ENCODE assay signal across 1 cellular context in genomic region chr17:38870259-38871165, GRCh38.
A peak's percentile ranks its signal among the peaks of the same experiment; 100 is the strongest.
TF ChIP-seq lines count a peak whose summit lies in the region.

No MANE protein-coding gene starts in this region.

TF ChIP-seq in HEK293, 187 proteins besides CTCF, POLR2A, EP300 and RAD21 (continued from another document and continues in another):
- TF ChIP-seq ZNF280D (tag by site-specific recombination; IDR thresholded peaks at IDR 0.05) (no peak), ZSCAN30 (tag by site-specific recombination; IDR thresholded peaks at IDR 0.05) (0 out of 2 replicates have a peak, but pooled peaks have one; percentile 13), SCRT2 (tag by site-specific recombination; IDR thresholded peaks at IDR 0.05) (no peak), EGR2 (tag by site-specific recombination; IDR thresholded peaks at IDR 0.05; ENCODE audit: low read depth) (peak; percentile 25), ZNF677 (tag by site-specific recombination; IDR thresholded peaks at IDR 0.05) (no peak), REPIN1 (tag by site-specific recombination; IDR thresholded peaks at IDR 0.05; ENCODE audit: low read depth) (no peak), ZFP69B (tag by site-specific recombination; IDR thresholded peaks at IDR 0.05) (peak; percentile 37; the same call in 1 of the 2 replicates), ZNF24 (tag by site-specific recombination; IDR thresholded peaks at IDR 0.05) (0 out of 2 replicates have a peak, but pooled peaks have one; percentile 55), SP3 (tag by site-specific recombination; IDR thresholded peaks at IDR 0.05) (peak; percentile 78), HIC1 (tag by site-specific recombination; IDR thresholded peaks at IDR 0.05) (peak; percentile 6; the same call in 1 of the 2 replicates), ZBTB10 (tag by site-specific recombination; IDR thresholded peaks at IDR 0.05) (peak; percentile 85), ZBTB26 (tag by site-specific recombination; optimal IDR thresholded peaks at IDR 0.05) (peak; percentile 71), ZBTB11 (tag by site-specific recombination; conservative IDR thresholded peaks at IDR 0.05; ENCODE audit: low read depth) (peak; percentile 50), ZNF366 (tag by site-specific recombination; conservative IDR thresholded peaks at IDR 0.05) (peak; percentile 94), ZEB2 (tag by site-specific recombination; IDR thresholded peaks at IDR 0.05) (peak; percentile 22; the same call in 1 of the 2 replicates), ZFHX2 (tag by site-specific recombination; conservative IDR thresholded peaks at IDR 0.05) (peak; percentile 19), ZNF792 (tag by site-specific recombination; IDR thresholded peaks at IDR 0.05) (peak; percentile 53; the same call in 1 of the 2 replicates), KLF16 (tag by site-specific recombination; IDR thresholded peaks at IDR 0.05) (0 out of 2 replicates have a peak, but pooled peaks have one; percentile 64), ZNF2 (tag by site-specific recombination; IDR thresholded peaks at IDR 0.05) (peak; percentile 10), KLF7 (tag by site-specific recombination; IDR thresholded peaks at IDR 0.05; ENCODE audit: borderline replicate concordance) (0 out of 2 replicates have a peak, but pooled peaks have one; percentile 32), ZNF423 (tag by site-specific recombination; IDR thresholded peaks at IDR 0.05) (peak; percentile 77; the same call in 1 of the 2 replicates), ZNF10 (tag by site-specific recombination; IDR thresholded peaks at IDR 0.05) (0 out of 2 replicates have a peak, but pooled peaks have one; percentile 8), ZNF777 (tag by site-specific recombination; IDR thresholded peaks at IDR 0.05; ENCODE audit: borderline replicate concordance) (peak; percentile 55; the same call in 1 of the 2 replicates), ZNF645 (tag by site-specific recombination; IDR thresholded peaks at IDR 0.05) (0 out of 2 replicates have a peak, but pooled peaks have one; percentile 60), GLIS2 (tag by site-specific recombination; IDR thresholded peaks at IDR 0.05) (peak; percentile 85), WT1 (tag by site-specific recombination; IDR thresholded peaks at IDR 0.05) (peak; percentile 58; the same call in 1 of the 2 replicates), HOXD13 (CRISPR knock-in tag; IDR thresholded peaks at IDR 0.05; ENCODE audit: borderline replicate concordance) (0 out of 2 replicates have a peak, but pooled peaks have one; percentile 1), PRDM10 (tag by site-specific recombination; IDR thresholded peaks at IDR 0.05) (peak; percentile 97), ZNF335 (tag by site-specific recombination; conservative IDR thresholded peaks at IDR 0.05) (peak; percentile 4), ZNF341 (tag by site-specific recombination; IDR thresholded peaks at IDR 0.05; ENCODE audit: low read depth) (peak; percentile 55; the same call in 1 of the 2 replicates), PATZ1 (tag by site-specific recombination; IDR thresholded peaks at IDR 0.05) (peak; percentile 89), SP2 (tag by site-specific recombination; IDR thresholded peaks at IDR 0.05) (peak; percentile 80), KLF1 (tag by site-specific recombination; IDR thresholded peaks at IDR 0.05) (peak; percentile 34; the same call in 1 of the 2 replicates), OVOL3 (tag by site-specific recombination; IDR thresholded peaks at IDR 0.05) (no peak), ZIC2 (tag by site-specific recombination; IDR thresholded peaks at IDR 0.05) (peak; percentile 92), ZNF701 (tag by site-specific recombination; IDR thresholded peaks at IDR 0.05) (peak; percentile 70), GLIS1 (tag by site-specific recombination; IDR thresholded peaks at IDR 0.05) (peak; percentile 37), ZNF223 (tag by site-specific recombination; IDR thresholded peaks at IDR 0.05) (peak; percentile 94), KLF8 (tag by site-specific recombination; IDR thresholded peaks at IDR 0.05) (peak; percentile 88), SALL2 (tag by site-specific recombination; IDR thresholded peaks at IDR 0.05; ENCODE audit: borderline replicate concordance) (no peak), KLF9 (tag by site-specific recombination; IDR thresholded peaks at IDR 0.05; ENCODE audit: low read depth) (peak; percentile 80)
